In the genomic region with DNA sequence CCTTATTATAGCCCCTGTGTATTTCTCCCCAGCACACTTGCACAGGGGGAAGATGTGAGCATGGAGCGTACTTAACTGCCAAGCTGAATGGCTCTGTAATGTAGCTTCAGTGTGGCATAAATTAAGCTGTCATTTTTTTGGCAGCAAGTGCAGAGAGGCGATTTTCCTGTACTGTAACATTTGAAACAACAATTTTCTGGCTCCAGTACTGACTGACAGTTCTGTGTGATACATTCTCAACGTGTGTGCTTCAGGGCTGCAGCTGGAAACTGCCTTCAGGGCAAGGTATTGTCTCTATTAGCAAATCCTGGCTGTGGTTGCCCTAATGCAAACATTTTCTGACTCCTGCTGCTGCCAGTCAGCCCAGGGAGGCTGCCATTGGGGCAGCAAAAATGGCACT, we compare ENCODE assay signal across 15 cellular contexts.
DNase-seq lines count a peak whose midpoint lies in the region; ATAC-seq, FAIRE-seq and TF ChIP-seq lines count a peak whose summit lies in the region.
"Had no signal": no experiment of that assay in that cellular context is flagged by ENCODE, and none has a peak within 500 bp of the region (broad histone marks: within the 10 kb centered on the region; RNA-seq: fewer than 3 reads in every experiment).

No MANE protein-coding gene starts in this region.

- no peaks in the 10 kb centered on the region for H3K36me3 Mint-ChIP-seq in MCF 10A (ENCODE audit: insufficient read depth, unreplicated experiment)
- H3K36me3 Mint-ChIP-seq in brain = no peaks in the 10 kb centered on the region
- H3K36me3 Mint-ChIP-seq in activated T-helper 17 cell treated with anti-CD3 and anti-CD28 coated beads, Interleukin-2, amount 50 U/mL, for 72 hours (ENCODE audit: low read depth) = no peaks in the 10 kb centered on the region
- H3K36me3 Mint-ChIP-seq: memory B cell had no signal

- no peak for ATAC-seq in activated T-helper 17 cell treated with anti-CD3 and anti-CD28 coated beads, Interleukin-2, amount 50 U/mL, for 72 hours (replicated peaks)
- ATAC-seq: A549 had no signal

- H3K4me3 Mint-ChIP-seq in MCF 10A (ENCODE audit: unreplicated experiment) (no peak overlapping the region), brain (peak overlapping the region in 3 of 5 experiments; percentile 36 to 70 (median 59))
- H3K4me3 Mint-ChIP-seq in activated T-helper 17 cell treated with anti-CD3 and anti-CD28 coated beads, Interleukin-2, amount 50 U/mL, for 72 hours = no peak overlapping the region
- H3K4me3 Mint-ChIP-seq: activated T-helper 1 cell treated with anti-CD3 and anti-CD28 coated beads, Interleukin-12 subunit alpha, Interleukin-12 subunit beta, Interleukin-2, Interleukin-4 antibody, amounts not matched to agents 30 ng/mL and 10 ng/mL and 1 ng/mL, durations not matched to agents 14 hours and 24 hours and 36 hours; dendritic cell treated with granulocyte-macrophage colony-stimulating factor and Interleukin-4, amounts not matched to agents 40 ng/mL and 50 ng/mL, for 4 days; memory B cell had no signal

- H3K4me3 ChIP-seq in breast epithelium = no peak overlapping the region
- H3K4me3 ChIP-seq: A549 had no signal

- peak; percentile 65 for DNase-seq in MCF 10A (ENCODE audit: unreplicated experiment)
- no peak for DNase-seq in breast epithelium (ENCODE audit: low spot score in 2 of 2)
- DNase-seq in NCI-H345 (lab: John Stamatoyannopoulos, UW) = peak; percentile 95
- DNase-seq in retina = peak; percentile 46
- DNase-seq in GM19239 (ENCODE audit: insufficient read length, low spot score) = no peak
- DNase-seq in NCI-H2029 (lab: John Stamatoyannopoulos, UW) = no peak
- DNase-seq: NCI-H524 treated with DMSO at 0.1 percent for 48 hours, nucleus accumbens had no signal

- no peaks in the 10 kb centered on the region for H3K4me1 ChIP-seq in breast epithelium
- H3K4me1 ChIP-seq: A549 had no signal

- peaks cover 0 to 17% of the 10 kb centered on the region in 2 donors for H3K27me3 ChIP-seq in breast epithelium

- no peak for TF ChIP-seq POLR2A in breast epithelium (IDR thresholded peaks at IDR 0.05)

- H3K36me3 ChIP-seq in breast epithelium = no peaks in the 10 kb centered on the region

- H3K9me3 ChIP-seq in breast epithelium = no peaks in the 10 kb centered on the region
- H3K9me3 ChIP-seq: A549 had no signal

- intact Hi-C loops in MCF 10A (cut with micrococcal nuclease) (no loop called here), breast epithelium (cut with DNase I; ENCODE audit: low total_unique reads) (no loop called here)

- H3K4me1 Mint-ChIP-seq in MCF 10A (ENCODE audit: insufficient read depth, unreplicated experiment) (peaks cover 14% of the 10 kb centered on the region), brain (peaks cover 46% of the 10 kb centered on the region)
- no peaks in the 10 kb centered on the region for H3K4me1 Mint-ChIP-seq in activated T-helper 17 cell treated with anti-CD3 and anti-CD28 coated beads, Interleukin-2, amount 50 U/mL, for 72 hours
- H3K4me1 Mint-ChIP-seq: memory B cell had no signal

- H3K27ac Mint-ChIP-seq in MCF 10A (ENCODE audit: low read depth, unreplicated experiment) (no peak overlapping the region), brain (peak overlapping the region; percentile 56 to 93 (median 77))
- H3K27ac Mint-ChIP-seq in activated T-helper 17 cell treated with anti-CD3 and anti-CD28 coated beads, Interleukin-2, amount 50 U/mL, for 72 hours = no peak overlapping the region
- H3K27ac Mint-ChIP-seq: activated T-helper 1 cell treated with anti-CD3 and anti-CD28 coated beads, Interleukin-12 subunit alpha, Interleukin-12 subunit beta, Interleukin-2, Interleukin-4 antibody, amounts not matched to agents 30 ng/mL and 10 ng/mL and 1 ng/mL, durations not matched to agents 14 hours and 24 hours and 36 hours; dendritic cell treated with granulocyte-macrophage colony-stimulating factor and Interleukin-4, amounts not matched to agents 40 ng/mL and 50 ng/mL, for 4 days; memory B cell had no signal

- CTCF ChIA-PET in MCF 10A (lab: Yijun Ruan, JAX) = interaction anchor here (1.0 kb wide), 1 partner anchor 125 kb away, joined by 7 read pairs; no protein-coding TSS in a partner anchor

- H3K9me3 Mint-ChIP-seq in MCF 10A (ENCODE audit: unreplicated experiment) (no peaks in the 10 kb centered on the region), brain (peaks cover 0 to 7% (median 3%) of the 10 kb centered on the region in 5 experiments)
- peaks cover 6% of the 10 kb centered on the region for H3K9me3 Mint-ChIP-seq in activated T-helper 17 cell treated with anti-CD3 and anti-CD28 coated beads, Interleukin-2, amount 50 U/mL, for 72 hours
- H3K9me3 Mint-ChIP-seq: dendritic cell treated with granulocyte-macrophage colony-stimulating factor and Interleukin-4, amounts not matched to agents 40 ng/mL and 50 ng/mL, for 4 days; memory B cell had no signal

- no peak overlapping the region for H3K27ac ChIP-seq in breast epithelium
- H3K27ac ChIP-seq: A549 had no signal

- FAIRE-seq in GM19239 (lab: Jason Lieb, UNC) = no peak
- FAIRE-seq: A549, H54 had no signal

- TF ChIP-seq CTCF in MCF 10A (IDR thresholded peaks at IDR 0.05; ENCODE audit: unreplicated experiment) = no peak
- TF ChIP-seq CTCF in breast epithelium (IDR thresholded peaks at IDR 0.05) = no peak
- no peak for TF ChIP-seq CTCF in brain (conservative IDR thresholded peaks at IDR 0.05)

- BruUV-seq in MCF 10A (replicated peaks; lab: Mats Ljungman, UMichigan) = no TSS peak

- POLR2A ChIA-PET in MCF 10A (lab: Yijun Ruan, JAX) = interaction anchor here (0.8 to 1.8 kb wide), 3 partner anchors 13 to 131 kb away, joined by 3 to 6 read pairs (median 3); no protein-coding TSS in a partner anchor

- H3K27me3 Mint-ChIP-seq in MCF 10A (ENCODE audit: insufficient read depth, unreplicated experiment) (no peaks in the 10 kb centered on the region), brain (peaks cover 14% of the 10 kb centered on the region)
- peaks cover 26% of the 10 kb centered on the region for H3K27me3 Mint-ChIP-seq in activated T-helper 17 cell treated with anti-CD3 and anti-CD28 coated beads, Interleukin-2, amount 50 U/mL, for 72 hours
- H3K27me3 Mint-ChIP-seq: dendritic cell treated with granulocyte-macrophage colony-stimulating factor and Interleukin-4, amounts not matched to agents 40 ng/mL and 50 ng/mL, for 4 days had no signal

Comparison
In these comparisons a context has a peak if more than half of its experiments do, and no peak if none do; other contexts are left out.
1. DNase-seq: peak in MCF 10A (single experiment), NCI-H345 (single experiment) and retina (single experiment); none in breast epithelium (0 of 2), GM19239 (single experiment) and NCI-H2029 (single experiment).
2. H3K27ac Mint-ChIP-seq: peak in brain (5 of 5); none in MCF 10A (single experiment) and activated T-helper 17 cell treated with anti-CD3 and anti-CD28 coated beads, Interleukin-2, amount 50 U/mL, for 72 hours (single experiment).
3. H3K4me3 Mint-ChIP-seq: peak in brain (3 of 5); none in MCF 10A (single experiment) and activated T-helper 17 cell treated with anti-CD3 and anti-CD28 coated beads, Interleukin-2, amount 50 U/mL, for 72 hours (single experiment).